ENCODE assay signal across 9 cellular contexts in the genomic region with DNA sequence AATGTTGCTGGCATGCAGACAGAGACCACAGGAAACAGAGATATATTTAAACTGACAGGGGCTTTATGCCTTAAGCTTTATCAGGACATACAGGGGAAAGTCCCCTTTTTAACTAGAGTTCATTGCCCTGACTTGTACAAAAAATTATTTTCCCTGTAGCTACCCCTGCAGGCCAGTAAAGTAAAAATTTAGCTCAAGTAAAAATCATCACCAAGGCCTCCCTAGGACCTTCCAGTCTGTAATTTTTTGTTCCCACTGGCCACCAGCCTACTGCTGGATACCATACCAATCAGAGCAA.
A peak's percentile ranks its signal among the peaks of the same experiment; 100 is the strongest.
DNase-seq lines count a peak whose midpoint lies in the region; ATAC-seq and TF ChIP-seq lines count a peak whose summit lies in the region.
"Had no signal": no experiment of that assay in that cellular context is flagged by ENCODE, and none has a peak within 500 bp of the region (broad histone marks: within the 10 kb centered on the region; RNA-seq: fewer than 3 reads in every experiment).

No MANE protein-coding gene starts in this region.

- peak overlapping the region; percentile 28 for H3K27ac ChIP-seq in epithelial cell of prostate
- H3K27ac ChIP-seq in neural progenitor cell: no peak overlapping the region
- H3K27ac ChIP-seq in gastrocnemius medialis: no peak overlapping the region
- H3K27ac ChIP-seq: A549 had no signal

- H3K4me1 Mint-ChIP-seq in neural progenitor cell: peaks cover 3% of the 10 kb centered on the region
- H3K4me1 Mint-ChIP-seq in activated T-cell treated with anti-CD3 and anti-CD28 coated beads, Interleukin-2, amount 50 U/mL, for 24 hours (ENCODE audit: low read depth): no peaks in the 10 kb centered on the region

- H3F3A ChIP-seq in neural progenitor cell (ENCODE audit: low read depth): no peaks in the 10 kb centered on the region

- H3K79me2 ChIP-seq in neural progenitor cell (ENCODE audit: low read depth): no peaks in the 10 kb centered on the region

- no peak overlapping the region for H3K4me3 Mint-ChIP-seq in neural progenitor cell
- no peak overlapping the region for H3K4me3 Mint-ChIP-seq in activated T-cell treated with anti-CD3 and anti-CD28 coated beads, Interleukin-2, amount 50 U/mL, for 24 hours

- no peaks in the 10 kb centered on the region for H3K27me3 Mint-ChIP-seq in neural progenitor cell (ENCODE audit: insufficient read depth, low read depth)
- no peaks in the 10 kb centered on the region for H3K27me3 Mint-ChIP-seq in activated T-cell treated with anti-CD3 and anti-CD28 coated beads, Interleukin-2, amount 50 U/mL, for 24 hours

- H3K9me3 ChIP-seq in neural progenitor cell (ENCODE audit: low read depth) (no peaks in the 10 kb centered on the region), gastrocnemius medialis (no peaks in the 10 kb centered on the region)
- H3K9me3 ChIP-seq: A549 had no signal

- H4K20me1 ChIP-seq in neural progenitor cell (ENCODE audit: low read depth): no peaks in the 10 kb centered on the region

- H3K36me3 Mint-ChIP-seq in neural progenitor cell: no peaks in the 10 kb centered on the region
- no peaks in the 10 kb centered on the region for H3K36me3 Mint-ChIP-seq in activated T-cell treated with anti-CD3 and anti-CD28 coated beads, Interleukin-2, amount 50 U/mL, for 24 hours (ENCODE audit: low read depth)

- H3K27me3 ChIP-seq in neural progenitor cell (no peaks in the 10 kb centered on the region), gastrocnemius medialis (no peaks in the 10 kb centered on the region)

- H3K9me3 Mint-ChIP-seq in neural progenitor cell: no peaks in the 10 kb centered on the region
- H3K9me3 Mint-ChIP-seq in activated T-cell treated with anti-CD3 and anti-CD28 coated beads, Interleukin-2, amount 50 U/mL, for 24 hours: peaks cover 5% of the 10 kb centered on the region

- no peaks in the 10 kb centered on the region for H3K36me3 ChIP-seq in neural progenitor cell
- H3K36me3 ChIP-seq in gastrocnemius medialis: no peaks in the 10 kb centered on the region

- H3K4me3 ChIP-seq in neural progenitor cell (no peak overlapping the region), gastrocnemius medialis (no peak overlapping the region)
- H3K4me3 ChIP-seq: A549 had no signal

- ATAC-seq in gastrocnemius medialis: no peak
- ATAC-seq: A549 had no signal

- no peak overlapping the region for H2AFZ ChIP-seq in neural progenitor cell (replicated peaks)

- TF ChIP-seq POLR2A in gastrocnemius medialis (IDR thresholded peaks at IDR 0.05): no peak

- H3K4me2 ChIP-seq in neural progenitor cell: no peak overlapping the region
- H3K4me2 ChIP-seq: A549 had no signal

- no peak overlapping the region for H3K9ac ChIP-seq in neural progenitor cell

- DNase-seq in NCI-H1694 treated with DMSO at 0.1 percent for 48 hours (lab: John Stamatoyannopoulos, UW) (peak; percentile 22), NCI-H1694 (lab: John Stamatoyannopoulos, UW) (no peak), NCI-H446 treated with DMSO at 0.1 percent for 48 hours (lab: John Stamatoyannopoulos, UW) (peak; percentile 22), epithelial cell of prostate (ENCODE audit: low read depth, low spot score) (peak; percentile 49), smooth muscle cell of the brain vasculature (ENCODE audit: low read depth, low spot score) (peak; percentile 21), neural progenitor cell (ENCODE audit: low spot score) (no peak), gastrocnemius medialis (no peak)
- DNase-seq in activated T-cell treated with anti-CD3 and anti-CD28 coated beads, Interleukin-2, amount 50 U/mL, for 24 hours: no peak

- intact Hi-C loops in gastrocnemius medialis (cut with DNase I; ENCODE audit: low total_unique reads): no loop called here

- H3K27ac Mint-ChIP-seq in neural progenitor cell: no peak overlapping the region
- no peak overlapping the region for H3K27ac Mint-ChIP-seq in activated T-cell treated with anti-CD3 and anti-CD28 coated beads, Interleukin-2, amount 50 U/mL, for 24 hours

- in situ Hi-C loops in gastrocnemius medialis (cut with MboI; ENCODE audit: low sequenced_read_pairs in 4 of 4): no loop called here

- TF ChIP-seq CTCF in neural progenitor cell (IDR thresholded peaks at IDR 0.05) (no peak), gastrocnemius medialis (IDR thresholded peaks at IDR 0.05 in 4 of 5, conservative IDR thresholded peaks at IDR 0.05 in 1 of 5) (no peak)

- H3K4me1 ChIP-seq in neural progenitor cell (no peaks in the 10 kb centered on the region), gastrocnemius medialis (no peaks in the 10 kb centered on the region)
- H3K4me1 ChIP-seq: A549 had no signal

Comparison
In these comparisons a context has a peak if more than half of its experiments do, and no peak if none do; other contexts are left out.
1. DNase-seq: peak in NCI-H1694 treated with DMSO at 0.1 percent for 48 hours (single experiment), NCI-H446 treated with DMSO at 0.1 percent for 48 hours (single experiment), epithelial cell of prostate (single experiment) and smooth muscle cell of the brain vasculature (single experiment); none in NCI-H1694 (single experiment), neural progenitor cell (single experiment), activated T-cell treated with anti-CD3 and anti-CD28 coated beads, Interleukin-2, amount 50 U/mL, for 24 hours (single experiment) and gastrocnemius medialis (0 of 2).